In the genomic region with DNA sequence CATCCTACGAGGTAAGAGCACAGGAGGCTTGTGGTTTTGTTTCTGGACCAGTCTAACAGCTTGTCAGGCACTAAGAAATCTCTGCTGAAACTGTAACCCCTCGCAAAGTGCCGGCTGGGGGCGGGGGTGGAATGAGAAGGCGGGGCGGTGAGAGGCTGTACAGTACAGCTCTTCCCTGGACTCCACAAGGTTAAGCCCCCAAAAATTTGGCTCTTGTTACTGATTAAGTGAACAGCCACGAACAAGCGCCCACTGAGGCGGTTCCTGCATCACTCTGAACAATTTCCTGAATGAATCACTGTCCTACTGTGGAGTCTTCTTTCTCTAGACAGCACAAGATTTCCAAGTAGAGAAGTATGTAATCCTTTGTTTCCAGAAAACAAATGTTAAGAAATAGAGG, we compare ENCODE assay signal across 17 cellular contexts. TPM values are rescaled to one million over a fixed set of nuclear protein-coding genes. Genes with fewer than 3 reads are reported as not detected.
DNase-seq lines count a peak whose midpoint lies in the region; ATAC-seq lines count a peak whose summit lies in the region.
"Had no signal": no experiment of that assay in that cellular context is flagged by ENCODE, and none has a peak within 500 bp of the region (broad histone marks: within the 10 kb centered on the region; RNA-seq: fewer than 3 reads in every experiment).

No MANE protein-coding gene starts in this region.

- H3K4me3 Mint-ChIP-seq in central memory CD8-positive, alpha-beta T cell, result peak overlapping the region; percentile 25

- H4K8ac ChIP-seq in mesenchymal stem cell (ENCODE audit: low read length), result no peak overlapping the region

- no peaks in the 10 kb centered on the region for H3K79me1 ChIP-seq in mesenchymal stem cell (replicated peaks; ENCODE audit: low read length, poor library complexity, severe bottlenecking)

- no peaks in the 10 kb centered on the region for H3K9me3 Mint-ChIP-seq in central memory CD8-positive, alpha-beta T cell

- H3K18ac ChIP-seq in mesenchymal stem cell (ENCODE audit: low read depth in 1 of 2, low read length in 2 of 2), result no peak overlapping the region

- no peak overlapping the region for H2BK12ac ChIP-seq in mesenchymal stem cell (ENCODE audit: low read length in 2 of 2)

- peaks cover 6% of the 10 kb centered on the region for H3K4me1 ChIP-seq in mesenchymal stem cell (ENCODE audit: control insufficient read depth, insufficient read depth, low read depth, low read length)

- H3K36me3 Mint-ChIP-seq in central memory CD8-positive, alpha-beta T cell (ENCODE audit: insufficient read depth), result peaks cover 2% of the 10 kb centered on the region

- WGBS in mesenchymal stem cell, result 73% methylated on average over 9 of the region's 9 CpGs

- ATAC-seq in central memory CD8-positive, alpha-beta T cell (replicated peaks; ENCODE audit: extremely low read depth, poor library complexity, severe bottlenecking), result no peak
- no peak for ATAC-seq in stimulated activated naive CD8-positive, alpha-beta T cell treated with anti-CD3 and anti-CD28 coated beads, Interleukin-15, Interleukin-2, amounts not matched to agents 100 U/mL and 50 U/mL, for 24 hours
- ATAC-seq: left ventricle myocardium superior, Panc1 had no signal

- H3K4me3 ChIP-seq in mesenchymal stem cell (ENCODE audit: insufficient read depth in 1 of 2, low read depth in 1 of 2, low read length in 2 of 2), result peak overlapping the region in 1 of 2 experiments; percentile 61
- H3K4me3 ChIP-seq: gastrocnemius medialis, ovary had no signal

- no peak overlapping the region for H2AK5ac ChIP-seq in mesenchymal stem cell (ENCODE audit: low read length, severe bottlenecking)

- no peak overlapping the region for H2BK15ac ChIP-seq in mesenchymal stem cell (ENCODE audit: low read depth, poor library complexity, severe bottlenecking)

- H3K4me1 Mint-ChIP-seq in central memory CD8-positive, alpha-beta T cell, result peaks cover 17% of the 10 kb centered on the region

- H3K36me3 ChIP-seq in mesenchymal stem cell (ENCODE audit: control insufficient read depth in 1 of 2, insufficient read depth in 2 of 2, low read depth in 1 of 2, low read length in 2 of 2), result no peaks in the 10 kb centered on the region
- H3K36me3 ChIP-seq: gastrocnemius medialis, ovary had no signal

- no peak overlapping the region for H4K91ac ChIP-seq in mesenchymal stem cell (ENCODE audit: low read length)

- H3K4ac ChIP-seq in mesenchymal stem cell (ENCODE audit: low read depth in 1 of 2, low read length in 2 of 2), result no peak overlapping the region

- H2BK5ac ChIP-seq in mesenchymal stem cell (ENCODE audit: low read depth, low read length, poor library complexity, severe bottlenecking), result no peak overlapping the region

- H2BK120ac ChIP-seq in mesenchymal stem cell (ENCODE audit: low read depth, low read length), result no peak overlapping the region

- H2AFZ ChIP-seq in mesenchymal stem cell (ENCODE audit: low read depth, low read length), result no peak overlapping the region

- H3K27ac ChIP-seq in mesenchymal stem cell (ENCODE audit: low read length, poor library complexity, severe bottlenecking), result peak overlapping the region; percentile 17
- H3K27ac ChIP-seq: ovary had no signal

- H3K4me2 ChIP-seq in mesenchymal stem cell (ENCODE audit: low read length, poor library complexity, severe bottlenecking), result peak overlapping the region; percentile 29

- no peak overlapping the region for H3K27ac Mint-ChIP-seq in central memory CD8-positive, alpha-beta T cell (ENCODE audit: low read depth)

- peaks cover 36% of the 10 kb centered on the region for H3K27me3 Mint-ChIP-seq in central memory CD8-positive, alpha-beta T cell

- H3K9me3 ChIP-seq in mesenchymal stem cell (ENCODE audit: control insufficient read depth, low read length), result no peaks in the 10 kb centered on the region
- H3K9me3 ChIP-seq: gastrocnemius medialis, ovary had no signal

- no peak overlapping the region for H3K14ac ChIP-seq in mesenchymal stem cell (ENCODE audit: low read length in 2 of 2)

- H3K9ac ChIP-seq in mesenchymal stem cell (ENCODE audit: low read length), result peak overlapping the region; percentile 54

- H3K27me3 ChIP-seq in mesenchymal stem cell (ENCODE audit: control insufficient read depth in 1 of 2, insufficient read depth in 1 of 2, low read length in 2 of 2), result peaks cover 0 to 6% of the 10 kb centered on the region in 2 experiments
- H3K27me3 ChIP-seq: gastrocnemius medialis, ovary had no signal

- DNase-seq in COLO829 (ENCODE audit: low spot score), result peak; percentile 40
- DNase-seq in NCI-H226, result peak; percentile 28
- no peak for DNase-seq in central memory CD8-positive, alpha-beta T cell (ENCODE audit: low spot score in 2 of 2)
- DNase-seq in mesenchymal stem cell, result no peak
- DNase-seq in ureter (ENCODE audit: low spot score), result no peak
- no peak for DNase-seq in GM19238 (ENCODE audit: insufficient read length, low spot score)
- DNase-seq in stimulated activated naive CD8-positive, alpha-beta T cell treated with anti-CD3 and anti-CD28 coated beads, Interleukin-15, Interleukin-2, amounts not matched to agents 100 U/mL and 50 U/mL, for 24 hours, result no peak
- no peak for DNase-seq in NCI-H2029 (lab: John Stamatoyannopoulos, UW)
- DNase-seq: gastrocnemius medialis; GOT3; KBM-7; left ventricle myocardium superior; NCI-H2171 treated with DMSO at 0.1 percent for 48 hours; ovary; stimulated activated CD4-positive, alpha-beta T cell treated with anti-CD3 and anti-CD28 coated beads, Interleukin-1b, Interleukin-23, amount 100 ng/mL, for 48 hours; stimulated activated naive CD4-positive, alpha-beta T cell treated with Interleukin-2 at 50 U/mL for 16 hours had no signal

- no peak overlapping the region for H3K23ac ChIP-seq in mesenchymal stem cell (ENCODE audit: low read length in 2 of 2)

RNA-seq across cellular contexts. Expression of gene FBP2, which starts 6.8 kb away (rescaled TPM):
- polyA plus RNA-seq in mesenchymal stem cell (2013, experiment 1 of 2), result not detected
- not detected for polyA plus RNA-seq in mesenchymal stem cell (2013, experiment 2 of 2)
- 0.29 TPM for total RNA-seq in ureter
- total RNA-seq: left ventricle myocardium superior, ovary had no signal
- polyA plus RNA-seq: ovary had no signal

RNA-seq across cellular contexts. Expression of gene PCAT7, which starts 31.9 kb away (rescaled TPM):
- 4.7 TPM for polyA plus RNA-seq in mesenchymal stem cell (2013, experiment 1 of 2)
- 4.5 TPM for polyA plus RNA-seq in mesenchymal stem cell (2013, experiment 2 of 2)
- 0.94 TPM for total RNA-seq in ureter
- total RNA-seq: gastrocnemius medialis, left ventricle myocardium superior, ovary had no signal

RNA-seq across cellular contexts. Expression of gene FBP1, which starts 52.5 kb away (rescaled TPM):
- polyA plus RNA-seq in mesenchymal stem cell (2013, experiment 1 of 2), result 0.40 TPM
- 0.15 TPM for polyA plus RNA-seq in mesenchymal stem cell (2013, experiment 2 of 2)
- 231 TPM for total RNA-seq in ureter

Comparison
In these comparisons a context has a peak if more than half of its experiments do, and no peak if none do; other contexts are left out.
1. DNase-seq: peak in COLO829 (single experiment) and NCI-H226 (single experiment); none in central memory CD8-positive, alpha-beta T cell (0 of 2), mesenchymal stem cell (single experiment), ureter (single experiment), GM19238 (single experiment), stimulated activated naive CD8-positive, alpha-beta T cell treated with anti-CD3 and anti-CD28 coated beads, Interleukin-15, Interleukin-2, amounts not matched to agents 100 U/mL and 50 U/mL, for 24 hours (single experiment) and NCI-H2029 (single experiment).